Comparison of ENCODE assay signal across 8 cellular contexts in the genomic region with DNA sequence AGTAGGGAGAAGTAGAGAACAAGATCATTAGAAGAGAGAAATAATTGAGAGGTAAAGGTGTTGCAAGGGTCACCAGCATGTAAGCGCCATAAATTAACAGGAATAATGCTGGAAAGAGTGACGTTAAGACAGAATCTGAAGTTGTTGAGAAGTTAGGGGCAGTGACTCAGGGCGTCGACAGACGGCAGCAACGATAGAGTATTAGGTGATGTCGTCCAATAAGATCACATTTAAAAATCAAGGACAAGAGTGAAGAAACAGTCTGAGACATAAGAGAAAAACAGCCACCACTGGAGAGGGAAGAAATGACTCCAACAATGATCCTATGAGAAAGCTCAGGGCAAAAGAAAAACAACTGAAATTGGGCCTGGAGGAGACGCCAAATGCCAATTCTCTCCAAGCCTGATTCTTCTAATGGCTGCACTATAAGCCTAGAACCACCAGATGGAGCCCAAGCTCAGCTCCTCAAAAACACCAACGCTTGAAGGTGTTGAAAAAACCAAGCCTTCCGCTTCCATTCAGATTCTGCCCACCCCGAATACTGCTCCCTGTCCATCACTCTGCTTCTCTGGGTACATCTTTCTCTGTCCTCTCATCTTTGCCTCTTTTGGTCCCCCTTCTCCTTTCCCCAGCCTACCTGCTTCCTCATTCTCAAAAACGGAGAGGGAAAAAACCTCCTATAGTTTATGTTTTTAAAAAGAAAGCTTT.
DNase-seq lines count a peak whose midpoint lies in the region; ATAC-seq, FAIRE-seq and TF ChIP-seq lines count a peak whose summit lies in the region.

No MANE protein-coding gene starts in this region.

- no peak for TF ChIP-seq POLR2A in A549 (IDR thresholded peaks at IDR 0.05; ENCODE audit: low read length)

- H3K9me3 Mint-ChIP-seq in WTC11 = no peaks in the 10 kb centered on the region

- FAIRE-seq in A549 (lab: Jason Lieb, UNC) (peak; percentile 73), kidney (lab: Jason Lieb, UNC) (no peak)

- no peaks in the 10 kb centered on the region for H3K27me3 Mint-ChIP-seq in WTC11 (ENCODE audit: low read depth)

- TF ChIP-seq EP300 in A549 (IDR thresholded peaks at IDR 0.05) = no peak

- TF ChIP-seq CTCF in A549 (IDR thresholded peaks at IDR 0.05) = peak; percentile 82
- TF ChIP-seq CTCF in GM13976 (IDR thresholded peaks at IDR 0.05; ENCODE audit: borderline replicate concordance, control extremely low read depth, extremely low read depth, insufficient read depth, missing control alignments) = peak; percentile 77
- TF ChIP-seq CTCF in WTC11 (IDR thresholded peaks at IDR 0.05) = peak; percentile 40
- peak; percentile 94 for TF ChIP-seq CTCF in kidney (IDR thresholded peaks at IDR 0.05; ENCODE audit: borderline replicate concordance, extremely low read depth, insufficient read depth)

- CTCF ChIA-PET in A549 (lab: Yijun Ruan, JAX) (interaction anchor here (0.8 to 9.2 kb wide), 33 partner anchors 8 to 305 kb away, joined by 3 to 203 read pairs (median 5); no protein-coding TSS in a partner anchor), WTC11 (lab: Charles Lee) (interaction anchor here (0.6 to 5.5 kb wide), 25 partner anchors 9 to 348 kb away, joined by 3 to 156 read pairs (median 4); partner anchors contain the start of genes HTR1D and LUZP1)

- in situ Hi-C loops in GM13976 (cut with MboI; ENCODE audit: low sequenced_read_pairs, unreplicated experiment) = loop anchor here (10.0 kb wide), 1 partner anchor 124 kb away; the partner anchor contains the start of gene LACTBL1

- POLR2A ChIA-PET in A549 (lab: Yijun Ruan, JAX) (interaction anchor here (1.2 to 1.3 kb wide), 2 partner anchors 79 to 96 kb away, joined by 3 to 4 read pairs; partner anchors contain the start of gene KDM1A), WTC11 (lab: Charles Lee) (interaction anchor here (1.0 kb wide), 1 partner anchor 69 kb away, joined by 4 read pairs; the partner anchor contains the start of gene LUZP1)

- peak; percentile 47 to 53; a peak in 5 of 6 replicates for ATAC-seq in A549
- ATAC-seq in WTC11 = peak; percentile 84
- no peak for ATAC-seq in HG03432 (IDR thresholded peaks at IDR 0.05; ENCODE audit: unreplicated experiment)

- peak; percentile 91 to 94 for TF ChIP-seq RAD21 in A549 (conservative IDR thresholded peaks at IDR 0.05 in 1 of 2, IDR thresholded peaks at IDR 0.05 in 1 of 2)

- peak overlapping the region; percentile 63 for H3K4me2 ChIP-seq in A549

- H3K36me3 Mint-ChIP-seq in WTC11 = peaks cover 6% of the 10 kb centered on the region

- peaks cover 38% of the 10 kb centered on the region for H3K4me1 Mint-ChIP-seq in WTC11

- H3K4me1 ChIP-seq in A549 (peaks cover 62% of the 10 kb centered on the region), kidney (ENCODE audit: control insufficient read depth in 1 of 2, insufficient read depth in 1 of 2, low read depth in 1 of 2, low read length in 2 of 2) (peaks cover 3 to 13% of the 10 kb centered on the region in 2 donors)

- intact Hi-C loops in kidney (cut with DNase I) = loop anchor here (5.0 kb wide), 1 partner anchor 89 kb away; no protein-coding TSS in a partner anchor

- no peak overlapping the region for H3K27ac Mint-ChIP-seq in WTC11

- no peak overlapping the region for H3K9ac ChIP-seq in kidney (ENCODE audit: low read length in 2 of 2)

- H3K4me3 ChIP-seq in A549 (no peak overlapping the region), kidney (ENCODE audit: low read length in 2 of 2) (no peak overlapping the region)

- H3K27ac ChIP-seq in A549 = peak overlapping the region; percentile 70 to 81
- H3K27ac ChIP-seq in caudate nucleus (ENCODE audit: low read depth, low read length) = peak overlapping the region; percentile 7
- no peak overlapping the region for H3K27ac ChIP-seq in kidney (ENCODE audit: low read depth in 2 of 2, low read length in 2 of 2)

- H3K4me3 Mint-ChIP-seq in WTC11 = no peak overlapping the region

- 36% methylated on average over 12 of the region's 12 CpGs for WGBS in A549 (ENCODE audit: missing lambda C conversion rate)

- H3K9me3 ChIP-seq in A549 = no peaks in the 10 kb centered on the region
- H3K9me3 ChIP-seq in kidney (ENCODE audit: control insufficient read depth in 1 of 2, low read length in 2 of 2) = no peaks in the 10 kb centered on the region

- H3K36me3 ChIP-seq in kidney (ENCODE audit: control insufficient read depth in 1 of 2, insufficient read depth in 2 of 2, low read length in 2 of 2) = peaks cover 8% of the 10 kb centered on the region in 2 donors

- DNase-seq in A549 (ENCODE audit: low read depth in 1 of 2, low spot score in 1 of 2) (peak; percentile 36 to 76), GM13976 (ENCODE audit: low spot score) (peak; percentile 63), NCI-H2196 treated with DMSO at 0.1 percent for 48 hours (lab: John Stamatoyannopoulos, UW; ENCODE audit: unreplicated experiment) (peak; percentile 32), WTC11 (ENCODE audit: low spot score) (peak; percentile 59), caudate nucleus (lab: John Stamatoyannopoulos, UW) (peak in 44 of 61 donors; percentile 5 to 78 (median 33)), kidney (no peak)
- DNase-seq in stimulated activated CD4-positive, alpha-beta T cell treated with anti-CD3 and anti-CD28 coated beads, Interleukin-1b, Interleukin-23, amount 100 ng/mL, for 4 hours (ENCODE audit: low read depth in 2 of 2) = peak; percentile 17 to 58

TF ChIP-seq in A549, 52 proteins besides CTCF, POLR2A, EP300 and RAD21:
- TF ChIP-seq SMC3 (IDR thresholded peaks at IDR 0.05) = peak; percentile 93
- TF ChIP-seq FOSB (CRISPR knock-in tag; IDR thresholded peaks at IDR 0.05) = no peak
- TF ChIP-seq MAZ (IDR thresholded peaks at IDR 0.05; ENCODE audit: borderline replicate concordance, low read depth, low read length) = no peak

TF ChIP-seq in WTC11, 78 proteins besides CTCF, POLR2A, EP300 and RAD21:
- TF ChIP-seq ZMAT4 (CRISPR knock-in tag; IDR thresholded peaks at IDR 0.05) (no peak), ELF4 (CRISPR knock-in tag; IDR thresholded peaks at IDR 0.05; ENCODE audit: low read depth) (no peak), CBFB (CRISPR knock-in tag; IDR thresholded peaks at IDR 0.05; ENCODE audit: low read depth) (no peak), ZNF396 (CRISPR knock-in tag; IDR thresholded peaks at IDR 0.05; ENCODE audit: borderline replicate concordance) (no peak), ATF1 (CRISPR knock-in tag; IDR thresholded peaks at IDR 0.05) (no peak), FOXK1 (CRISPR knock-in tag; IDR thresholded peaks at IDR 0.05) (no peak), MAX (CRISPR knock-in tag; IDR thresholded peaks at IDR 0.05) (no peak), SOX15 (CRISPR knock-in tag; IDR thresholded peaks at IDR 0.05) (no peak), NFE2L1 (CRISPR knock-in tag; IDR thresholded peaks at IDR 0.05) (no peak), ERG (CRISPR knock-in tag; IDR thresholded peaks at IDR 0.05) (no peak), TCF7 (CRISPR knock-in tag; IDR thresholded peaks at IDR 0.05; ENCODE audit: low read depth) (no peak), SP1 (CRISPR knock-in tag; conservative IDR thresholded peaks at IDR 0.05) (no peak), MYBL2 (CRISPR knock-in tag; IDR thresholded peaks at IDR 0.05) (no peak)
- TF ChIP-seq, protein P1, sequence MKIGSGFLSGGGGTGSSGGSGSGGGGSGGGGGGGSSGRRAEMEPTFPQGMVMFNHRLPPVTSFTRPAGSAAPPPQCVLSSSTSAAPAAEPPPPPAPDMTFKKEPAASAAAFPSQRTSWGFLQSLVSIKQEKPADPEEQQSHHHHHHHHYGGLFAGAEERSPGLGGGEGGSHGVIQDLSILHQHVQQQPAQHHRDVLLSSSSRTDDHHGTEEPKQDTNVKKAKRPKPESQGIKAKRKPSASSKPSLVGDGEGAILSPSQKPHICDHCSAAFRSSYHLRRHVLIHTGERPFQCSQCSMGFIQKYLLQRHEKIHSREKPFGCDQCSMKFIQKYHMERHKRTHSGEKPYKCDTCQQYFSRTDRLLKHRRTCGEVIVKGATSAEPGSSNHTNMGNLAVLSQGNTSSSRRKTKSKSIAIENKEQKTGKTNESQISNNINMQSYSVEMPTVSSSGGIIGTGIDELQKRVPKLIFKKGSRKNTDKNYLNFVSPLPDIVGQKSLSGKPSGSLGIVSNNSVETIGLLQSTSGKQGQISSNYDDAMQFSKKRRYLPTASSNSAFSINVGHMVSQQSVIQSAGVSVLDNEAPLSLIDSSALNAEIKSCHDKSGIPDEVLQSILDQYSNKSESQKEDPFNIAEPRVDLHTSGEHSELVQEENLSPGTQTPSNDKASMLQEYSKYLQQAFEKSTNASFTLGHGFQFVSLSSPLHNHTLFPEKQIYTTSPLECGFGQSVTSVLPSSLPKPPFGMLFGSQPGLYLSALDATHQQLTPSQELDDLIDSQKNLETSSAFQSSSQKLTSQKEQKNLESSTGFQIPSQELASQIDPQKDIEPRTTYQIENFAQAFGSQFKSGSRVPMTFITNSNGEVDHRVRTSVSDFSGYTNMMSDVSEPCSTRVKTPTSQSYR (CRISPR knock-in tag; IDR thresholded peaks at IDR 0.05) = no peak
- TF ChIP-seq, protein P2, sequence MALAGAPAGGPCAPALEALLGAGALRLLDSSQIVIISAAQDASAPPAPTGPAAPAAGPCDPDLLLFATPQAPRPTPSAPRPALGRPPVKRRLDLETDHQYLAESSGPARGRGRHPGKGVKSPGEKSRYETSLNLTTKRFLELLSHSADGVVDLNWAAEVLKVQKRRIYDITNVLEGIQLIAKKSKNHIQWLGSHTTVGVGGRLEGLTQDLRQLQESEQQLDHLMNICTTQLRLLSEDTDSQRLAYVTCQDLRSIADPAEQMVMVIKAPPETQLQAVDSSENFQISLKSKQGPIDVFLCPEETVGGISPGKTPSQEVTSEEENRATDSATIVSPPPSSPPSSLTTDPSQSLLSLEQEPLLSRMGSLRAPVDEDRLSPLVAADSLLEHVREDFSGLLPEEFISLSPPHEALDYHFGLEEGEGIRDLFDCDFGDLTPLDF (CRISPR knock-in tag; IDR thresholded peaks at IDR 0.05) = no peak

Comparison
In these comparisons a context has a peak if more than half of its experiments do, and no peak if none do; other contexts are left out.
1. H3K27ac ChIP-seq: peak in A549 (2 of 2) and caudate nucleus (single experiment); none in kidney (0 of 2).
2. CTCF ChIP-seq: peak in every context shown above with its lines; median percentile 94 in kidney; 82 in A549; 77 in GM13976; 40 in WTC11.
3. Of the 8 proteins assayed by ChIP-seq in both WTC11 and A549: peak only in WTC11: none; only in A549: none; in both: CTCF; in neither: 7.